ENCODE assay signal across 37 cellular contexts in genomic region chr9:98673681-98674080, GRCh38.
"Had no signal": no experiment of that assay in that cellular context is flagged by ENCODE, and none has a peak within 500 bp of the region (broad histone marks: within the 10 kb centered on the region; RNA-seq: fewer than 3 reads in every experiment).

No MANE protein-coding gene starts in this region.

- H3K36me3 Mint-ChIP-seq: activated CD8-positive, alpha-beta memory T cell treated with anti-CD3 and anti-CD28 coated beads, Interleukin-2, amount 10 ng/mL, durations not matched to agents 7 days and 5 days; activated naive CD4-positive, alpha-beta T cell treated with anti-CD3 and anti-CD28 coated beads, Interleukin-2, amount 10 ng/mL, durations not matched to agents 7 days and 5 days; activated naive CD4-positive, alpha-beta T cell treated with anti-CD3 and anti-CD28 coated beads, Interleukin-2, amount 50 U/mL, for 24 hours; activated naive CD8-positive, alpha-beta T cell; activated naive CD8-positive, alpha-beta T cell treated with anti-CD3 and anti-CD28 coated beads, Interleukin-2, amount 10 ng/mL, durations not matched to agents 7 days and 5 days had no signal

- H3K9me3 Mint-ChIP-seq: activated CD4-positive, alpha-beta memory T cell treated with anti-CD3 and anti-CD28 coated beads, Interleukin-2, amount 10 ng/mL, durations not matched to agents 7 days and 5 days; activated CD4-positive, alpha-beta T cell treated with anti-CD3 and anti-CD28 coated beads, Interleukin-2, amount 10 ng/mL, durations not matched to agents 7 days and 5 days; activated naive CD4-positive, alpha-beta T cell treated with anti-CD3 and anti-CD28 coated beads, Interleukin-2, amount 10 ng/mL, durations not matched to agents 7 days and 5 days; activated naive CD4-positive, alpha-beta T cell treated with anti-CD3 and anti-CD28 coated beads, Interleukin-2, amount 50 U/mL, for 24 hours; activated naive CD8-positive, alpha-beta T cell treated with anti-CD3 and anti-CD28 coated beads, Interleukin-2, amount 50 U/mL, for 24 hours; activated T-helper 2 cell treated with anti-CD3 and anti-CD28 coated beads, Interferon-gamma antibody, Interleukin-2, Interleukin-4, amounts not matched to agents 10 μg/mL and 5 μg/mL and 100 μg/mL, durations not matched to agents 14 hours and 24 hours and 36 hours; central memory CD8-positive, alpha-beta T cell; T-helper 1 cell treated with Interleukin-12 subunit alpha and Interleukin-12 subunit beta and Interleukin-4 antibody, amounts not matched to agents 30 μg/mL and 1 μg/mL, for 36 hours; T-helper 2 cell treated with Interferon-gamma antibody and Interleukin-4, amounts not matched to agents 5 μg/mL and 100 μg/mL, for 36 hours had no signal

- H3K4me3 ChIP-seq: ascending aorta, cardiac muscle cell had no signal

- H3K27ac Mint-ChIP-seq: activated CD4-positive, alpha-beta memory T cell treated with anti-CD3 and anti-CD28 coated beads, Interleukin-2, amount 10 ng/mL, durations not matched to agents 7 days and 5 days; activated CD4-positive, alpha-beta T cell treated with anti-CD3 and anti-CD28 coated beads for 36 hours; activated CD4-positive, alpha-beta T cell treated with anti-CD3 and anti-CD28 coated beads, Interleukin-2, amount 10 ng/mL, durations not matched to agents 7 days and 5 days; activated CD8-positive, alpha-beta memory T cell treated with anti-CD3 and anti-CD28 coated beads, Interleukin-2, amount 10 ng/mL, durations not matched to agents 7 days and 5 days; activated CD8-positive, alpha-beta T cell treated with anti-CD3 and anti-CD28 coated beads, Interleukin-2, amount 10 ng/mL, durations not matched to agents 7 days and 5 days; activated naive CD4-positive, alpha-beta T cell treated with anti-CD3 and anti-CD28 coated beads, Interleukin-2, amount 10 ng/mL, durations not matched to agents 7 days and 5 days; activated naive CD4-positive, alpha-beta T cell treated with anti-CD3 and anti-CD28 coated beads, Interleukin-2, amount 50 U/mL, for 24 hours; activated naive CD8-positive, alpha-beta T cell; activated naive CD8-positive, alpha-beta T cell treated with anti-CD3 and anti-CD28 coated beads, Interleukin-2, amount 10 ng/mL, durations not matched to agents 7 days and 5 days; activated naive CD8-positive, alpha-beta T cell treated with anti-CD3 and anti-CD28 coated beads, Interleukin-2, amount 50 U/mL, for 24 hours; activated T-cell treated with anti-CD3 and anti-CD28 coated beads, Interleukin-2, amount 50 U/mL, for 24 hours; activated T-helper 2 cell treated with anti-CD3 and anti-CD28 coated beads, Interferon-gamma antibody, Interleukin-2, Interleukin-4, amounts not matched to agents 10 μg/mL and 5 μg/mL and 100 μg/mL, durations not matched to agents 14 hours and 24 hours and 36 hours; brain; T-helper 1 cell treated with Interleukin-12 subunit alpha and Interleukin-12 subunit beta and Interleukin-4 antibody, amounts not matched to agents 30 μg/mL and 1 μg/mL, for 36 hours; T-helper 2 cell treated with Interferon-gamma antibody and Interleukin-4, amounts not matched to agents 5 μg/mL and 100 μg/mL, for 36 hours; WTC11 had no signal

- ATAC-seq: activated CD4-positive, alpha-beta T cell treated with anti-CD3 and anti-CD28 coated beads for 36 hours; activated CD4-positive, CD25-positive, alpha-beta regulatory T cell treated with anti-CD3 and anti-CD28 coated beads, Interleukin-2, amount 50 U/mL, for 24 hours; activated CD8-positive, alpha-beta memory T cell treated with anti-CD3 and anti-CD28 coated beads, Interleukin-2, amount 10 ng/mL, durations not matched to agents 7 days and 5 days; activated CD8-positive, alpha-beta T cell treated with anti-CD3 and anti-CD28 coated beads, Interleukin-2, amount 10 ng/mL, durations not matched to agents 7 days and 5 days; activated naive CD8-positive, alpha-beta T cell treated with anti-CD3 and anti-CD28 coated beads, Interleukin-2, amount 50 U/mL, for 24 hours; WTC11 had no signal

- H3K4me1 Mint-ChIP-seq: activated CD4-positive, alpha-beta memory T cell treated with anti-CD3 and anti-CD28 coated beads, Interleukin-2, amount 10 ng/mL, durations not matched to agents 7 days and 5 days; activated CD4-positive, alpha-beta T cell treated with anti-CD3 and anti-CD28 coated beads for 36 hours; activated CD4-positive, alpha-beta T cell treated with anti-CD3 and anti-CD28 coated beads, Interleukin-2, amount 10 ng/mL, durations not matched to agents 7 days and 5 days; activated CD8-positive, alpha-beta memory T cell treated with anti-CD3 and anti-CD28 coated beads, Interleukin-2, amount 10 ng/mL, durations not matched to agents 7 days and 5 days; activated naive CD4-positive, alpha-beta T cell treated with anti-CD3 and anti-CD28 coated beads, Interleukin-2, amount 10 ng/mL, durations not matched to agents 7 days and 5 days; activated naive CD4-positive, alpha-beta T cell treated with anti-CD3 and anti-CD28 coated beads, Interleukin-2, amount 50 U/mL, for 24 hours; activated naive CD8-positive, alpha-beta T cell treated with anti-CD3 and anti-CD28 coated beads, Interleukin-2, amount 10 ng/mL, durations not matched to agents 7 days and 5 days; activated naive CD8-positive, alpha-beta T cell treated with anti-CD3 and anti-CD28 coated beads, Interleukin-2, amount 50 U/mL, for 24 hours; brain; central memory CD8-positive, alpha-beta T cell had no signal

- H3K4me3 Mint-ChIP-seq: activated CD4-positive, alpha-beta memory T cell treated with anti-CD3 and anti-CD28 coated beads, Interleukin-2, amount 10 ng/mL, durations not matched to agents 7 days and 5 days; activated CD4-positive, alpha-beta T cell treated with anti-CD3 and anti-CD28 coated beads for 36 hours; activated CD4-positive, alpha-beta T cell treated with anti-CD3 and anti-CD28 coated beads, Interleukin-2, amount 10 ng/mL, durations not matched to agents 7 days and 5 days; activated CD8-positive, alpha-beta memory T cell treated with anti-CD3 and anti-CD28 coated beads, Interleukin-2, amount 10 ng/mL, durations not matched to agents 7 days and 5 days; activated CD8-positive, alpha-beta T cell treated with anti-CD3 and anti-CD28 coated beads, Interleukin-2, amount 10 ng/mL, durations not matched to agents 7 days and 5 days; activated naive CD4-positive, alpha-beta T cell treated with anti-CD3 and anti-CD28 coated beads, Interleukin-2, amount 10 ng/mL, durations not matched to agents 7 days and 5 days; activated naive CD4-positive, alpha-beta T cell treated with anti-CD3 and anti-CD28 coated beads, Interleukin-2, amount 50 U/mL, for 24 hours; activated naive CD8-positive, alpha-beta T cell; activated naive CD8-positive, alpha-beta T cell treated with anti-CD3 and anti-CD28 coated beads, Interleukin-2, amount 10 ng/mL, durations not matched to agents 7 days and 5 days; activated naive CD8-positive, alpha-beta T cell treated with anti-CD3 and anti-CD28 coated beads, Interleukin-2, amount 50 U/mL, for 24 hours; activated T-cell treated with anti-CD3 and anti-CD28 coated beads, Interleukin-2, amount 50 U/mL, for 24 hours; brain; central memory CD8-positive, alpha-beta T cell; T-helper 1 cell treated with Interleukin-12 subunit alpha and Interleukin-12 subunit beta and Interleukin-4 antibody, amounts not matched to agents 30 μg/mL and 1 μg/mL, for 36 hours; T-helper 2 cell treated with Interferon-gamma antibody and Interleukin-4, amounts not matched to agents 5 μg/mL and 100 μg/mL, for 36 hours; WTC11 had no signal

- DNase-seq: activated CD4-positive, alpha-beta memory T cell treated with anti-CD3 and anti-CD28 coated beads, Interleukin-2, amount 10 ng/mL, durations not matched to agents 7 days and 5 days; activated CD4-positive, alpha-beta T cell treated with anti-CD3 and anti-CD28 coated beads for 1 hour; activated CD4-positive, alpha-beta T cell treated with anti-CD3 and anti-CD28 coated beads for 36 hours; activated CD4-positive, alpha-beta T cell treated with anti-CD3 and anti-CD28 coated beads for 48 hours; activated CD4-positive, alpha-beta T cell treated with anti-CD3 and anti-CD28 coated beads, Interleukin-2, amount 10 ng/mL, durations not matched to agents 7 days and 5 days; activated CD4-positive, alpha-beta T cell treated with anti-CD3 and anti-CD28 coated beads, Interleukin-2, amount 50 U/mL, for 48 hours; activated CD4-positive, CD25-positive, alpha-beta regulatory T cell; activated CD8-positive, alpha-beta memory T cell treated with anti-CD3 and anti-CD28 coated beads for 24 hours; activated CD8-positive, alpha-beta memory T cell treated with anti-CD3 and anti-CD28 coated beads, Interleukin-2, amount 10 ng/mL, durations not matched to agents 7 days and 5 days; activated CD8-positive, alpha-beta memory T cell treated with anti-CD3 and anti-CD28 coated beads, Interleukin-2, amount 50 U/mL, for 48 hours; activated CD8-positive, alpha-beta T cell treated with anti-CD3 and anti-CD28 coated beads, Interleukin-2, amount 10 ng/mL, durations not matched to agents 7 days and 5 days; activated effector memory CD4-positive, alpha-beta T cell treated with Interleukin-2 at 50 U/mL for 16 hours; activated gamma-delta T cell; activated naive CD4-positive, alpha-beta T cell treated with anti-CD3 and anti-CD28 coated beads, Interleukin-2, amount 10 ng/mL, durations not matched to agents 7 days and 5 days; activated naive CD4-positive, alpha-beta T cell treated with Interleukin-2 at 50 U/mL for 16 hours; activated naive CD8-positive, alpha-beta T cell treated with anti-CD3 and anti-CD28 coated beads, Interleukin-2, amount 10 ng/mL, durations not matched to agents 7 days and 5 days; activated naive CD8-positive, alpha-beta T cell treated with anti-CD3 and anti-CD28 coated beads, Interleukin-2, amount 50 U/mL, for 24 hours; activated T-cell treated with anti-CD3 and anti-CD28 coated beads, Interleukin-2, amount 50 U/mL, for 24 hours; activated T-cell treated with anti-CD3 and anti-CD28 coated beads, Interleukin-2, amount 50 U/mL, for 48 hours; amygdala; anterior cingulate cortex; caudate nucleus; cerebellar nuclear complex; T-helper 2 cell; T-helper 9 cell; WERI-Rb-1 had no signal
